ENCODE assay signal across 16 cellular contexts in genomic region chr1:67816506-67816905, GRCh38. TPM values are rescaled to one million over a fixed set of nuclear protein-coding genes. Genes with fewer than 3 reads are reported as not detected.
"Had no signal": no experiment of that assay in that cellular context is flagged by ENCODE, and none has a peak within 500 bp of the region (broad histone marks: within the 10 kb centered on the region; RNA-seq: fewer than 3 reads in every experiment).

No MANE protein-coding gene starts in this region.

- H3K4me2 ChIP-seq: neural progenitor cell, smooth muscle cell had no signal

- DNase-seq: activated CD4-positive, alpha-beta T cell treated with anti-CD3 and anti-CD28 coated beads for 4 hours; activated CD8-positive, alpha-beta memory T cell treated with anti-CD3 and anti-CD28 coated beads, Interleukin-2, amount 50 U/mL, for 4 hours; activated CD8-positive, alpha-beta T cell treated with anti-CD3 and anti-CD28 coated beads for 36 hours; activated naive CD4-positive, alpha-beta T cell; effector CD8-positive, alpha-beta T cell; left cardiac atrium; pancreas; substantia nigra; T-cell; T1000; WERI-Rb-1 had no signal

- H2AFZ ChIP-seq: neural progenitor cell had no signal

- H3K9me3 ChIP-seq: pancreas had no signal

- H3K4me3 ChIP-seq: cardiac muscle cell, neural progenitor cell, pancreas, SK-N-MC, smooth muscle cell had no signal

- H3K27me3 ChIP-seq: cardiac muscle cell, neural progenitor cell, pancreas had no signal

- H3K36me3 ChIP-seq: cardiac muscle cell, neural progenitor cell, pancreas had no signal

- H3K9ac ChIP-seq: neural progenitor cell had no signal

- H3K27ac ChIP-seq: cardiac muscle cell, neural progenitor cell, pancreas, SK-N-MC, WERI-Rb-1 had no signal

- ATAC-seq: activated CD8-positive, alpha-beta T cell treated with anti-CD3 and anti-CD28 coated beads for 36 hours; stimulated activated effector memory CD8-positive, alpha-beta T cell treated with anti-CD3 and anti-CD28 coated beads, Interleukin-12 subunit alpha, Interleukin-12 subunit beta, amount 100 ng/mL, for 72 hours; T-cell had no signal

RNA-seq across cellular contexts. Expression of gene GNG12, which starts 16.8 kb away (rescaled TPM):
- total RNA-seq: activated CD8-positive, alpha-beta T cell treated with anti-CD3 and anti-CD28 coated beads for 36 hours had no signal
